In genomic region chr12:103739546-103739945, GRCh38 we compare ENCODE assay signal across 22 cellular contexts.
"Had no signal": no experiment of that assay in that cellular context is flagged by ENCODE, and none has a peak within 500 bp of the region (broad histone marks: within the 10 kb centered on the region; RNA-seq: fewer than 3 reads in every experiment).

No MANE protein-coding gene starts in this region.

- FAIRE-seq: colon, endothelial cell of umbilical vein, frontal cortex, kidney had no signal

- H3K4me3 ChIP-seq: coronary artery, dorsolateral prefrontal cortex, esophagus muscularis mucosa, gastroesophageal sphincter, hepatocyte, lower lobe of right lung, mucosa of descending colon had no signal

- DNase-seq: dermis blood vessel endothelial cell; dorsolateral prefrontal cortex; effector CD4-positive, alpha-beta T cell; effector memory CD4-positive, alpha-beta T cell; foreskin keratinocyte; hypothalamus; immature natural killer cell; islet precursor cell; kidney; kidney glomerular epithelial cell; lower lobe of right lung; mesenchymal stem cell; naive B cell had no signal

- H3K27me3 ChIP-seq: dorsolateral prefrontal cortex, esophagus muscularis mucosa, gastroesophageal sphincter, hepatocyte had no signal

- H3K27ac ChIP-seq: coronary artery, dorsolateral prefrontal cortex, esophagus muscularis mucosa, foreskin keratinocyte, gastroesophageal sphincter, hepatocyte, lower lobe of right lung had no signal

- H3K9me3 ChIP-seq: esophagus muscularis mucosa, gastroesophageal sphincter, lower lobe of right lung, mucosa of descending colon had no signal

- H2AFZ ChIP-seq: hepatocyte had no signal

- H3K4me2 ChIP-seq: hepatocyte had no signal

- H3K36me3 ChIP-seq: esophagus muscularis mucosa, gastroesophageal sphincter, lower lobe of right lung had no signal

- H3K79me2 ChIP-seq: hepatocyte had no signal

- H3K4me1 ChIP-seq: lower lobe of right lung had no signal

- ATAC-seq: foreskin keratinocyte, gastroesophageal sphincter, left lobe of liver, lower lobe of right lung had no signal
